21 cellular contexts compared by ENCODE assay signal in the genomic region with DNA sequence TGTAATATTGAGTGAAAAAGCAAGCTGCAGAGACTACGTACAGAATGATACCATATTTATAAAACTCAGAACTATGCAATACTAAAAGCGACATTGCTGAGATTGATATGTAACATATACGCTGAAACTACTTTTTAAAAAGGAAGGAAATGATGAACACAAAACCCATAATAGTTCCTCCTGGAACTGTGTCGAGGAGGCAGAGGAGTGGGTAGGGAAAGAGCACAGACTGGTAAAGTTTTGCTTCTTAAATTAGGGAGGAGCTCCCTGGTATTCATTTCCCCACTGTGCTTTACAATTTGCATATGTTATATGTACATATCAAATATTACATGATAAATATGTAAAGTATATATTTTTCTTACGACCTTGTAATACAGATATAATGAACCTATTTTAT.
"Had no signal": no experiment of that assay in that cellular context is flagged by ENCODE, and none has a peak within 500 bp of the region (broad histone marks: within the 10 kb centered on the region; RNA-seq: fewer than 3 reads in every experiment).

No MANE protein-coding gene starts in this region.

- H3K9me3 Mint-ChIP-seq: effector memory CD8-positive, alpha-beta T cell; stimulated activated naive CD8-positive, alpha-beta T cell treated with anti-CD3 and anti-CD28 coated beads, Interleukin-15, Interleukin-2, amounts not matched to agents 100 ng/mL and 50 ng/mL, for 24 hours had no signal

- ATAC-seq: effector memory CD8-positive, alpha-beta T cell; gastrocnemius medialis; naive thymus-derived CD4-positive, alpha-beta T cell; stimulated activated naive B cell treated with anti-CD40 and anti-IgM and Interleukin-4, amounts not matched to agents 10 μg/mL and 1 μg/mL and 100 μg/mL, for 72 hours had no signal

- H3K4me3 Mint-ChIP-seq: effector memory CD8-positive, alpha-beta T cell; mesothelial cell of epicardium; naive thymus-derived CD4-positive, alpha-beta T cell; nephron progenitor cell; stimulated activated naive B cell treated with anti-CD40 and anti-IgM and Interleukin-4, amounts not matched to agents 10 μg/mL and 1 μg/mL and 100 μg/mL, for 72 hours; stimulated activated naive CD8-positive, alpha-beta T cell treated with anti-CD3 and anti-CD28 coated beads, Interleukin-15, Interleukin-2, amounts not matched to agents 100 ng/mL and 50 ng/mL, for 24 hours had no signal

- H3K4me3 ChIP-seq: gastrocnemius medialis, lung, prostate gland, right atrium auricular region had no signal

- H3K4me1 ChIP-seq: prostate gland, right atrium auricular region had no signal

- H3K27me3 ChIP-seq: gastrocnemius medialis, right atrium auricular region had no signal

- H3K9me3 ChIP-seq: gastrocnemius medialis, prostate gland, right atrium auricular region had no signal

- DNase-seq: caudate nucleus; cerebellar nuclear complex; cortex of kidney; effector memory CD8-positive, alpha-beta T cell; foreskin fibroblast; gastrocnemius medialis; head of caudate nucleus; mesenchymal stem cell; naive thymus-derived CD4-positive, alpha-beta T cell; nephron progenitor cell; nucleus accumbens; small intestine; stimulated activated CD4-positive, alpha-beta T cell treated with anti-CD3 and anti-CD28 coated beads, Interleukin-15, amount 100 ng/mL, for 24 hours; stimulated activated CD4-positive, alpha-beta T cell treated with anti-CD3 and anti-CD28 coated beads, Interleukin-2, amount 100 ng/mL, for 48 hours; stimulated activated naive B cell treated with anti-CD40 and anti-IgM and Interleukin-4, amounts not matched to agents 10 μg/mL and 1 μg/mL and 100 μg/mL, for 72 hours; trophoblast cell had no signal

- H3K27me3 Mint-ChIP-seq: effector memory CD8-positive, alpha-beta T cell; naive thymus-derived CD4-positive, alpha-beta T cell; stimulated activated naive B cell treated with anti-CD40 and anti-IgM and Interleukin-4, amounts not matched to agents 10 μg/mL and 1 μg/mL and 100 μg/mL, for 72 hours; stimulated activated naive CD8-positive, alpha-beta T cell treated with anti-CD3 and anti-CD28 coated beads, Interleukin-15, Interleukin-2, amounts not matched to agents 100 ng/mL and 50 ng/mL, for 24 hours had no signal

- H3K27ac Mint-ChIP-seq: effector memory CD8-positive, alpha-beta T cell; mesothelial cell of epicardium; stimulated activated naive B cell treated with anti-CD40 and anti-IgM and Interleukin-4, amounts not matched to agents 10 μg/mL and 1 μg/mL and 100 μg/mL, for 72 hours; stimulated activated naive CD8-positive, alpha-beta T cell treated with anti-CD3 and anti-CD28 coated beads, Interleukin-15, Interleukin-2, amounts not matched to agents 100 ng/mL and 50 ng/mL, for 24 hours had no signal

- H3K36me3 ChIP-seq: prostate gland had no signal

- H3K27ac ChIP-seq: prostate gland, right atrium auricular region had no signal

- H3K4me1 Mint-ChIP-seq: mesothelial cell of epicardium; nephron progenitor cell; stimulated activated naive B cell treated with anti-CD40 and anti-IgM and Interleukin-4, amounts not matched to agents 10 μg/mL and 1 μg/mL and 100 μg/mL, for 72 hours had no signal
